In genomic region chr3:194985031-194985578, GRCh38 we compare ENCODE assay signal across 8 cellular contexts.
A peak's percentile ranks its signal among the peaks of the same experiment; 100 is the strongest.
DNase-seq lines count a peak whose midpoint lies in the region; ATAC-seq and TF ChIP-seq lines count a peak whose summit lies in the region.

No MANE protein-coding gene starts in this region.

- 30 to 33% methylated on average over 33 of the region's 33 CpGs for WGBS in aorta, 2 donors

- peaks cover 12% of the 10 kb centered on the region for H3K4me1 ChIP-seq in mucosa of descending colon (ENCODE audit: low read depth)
- no peaks in the 10 kb centered on the region for H3K4me1 ChIP-seq in aorta (ENCODE audit: control insufficient read depth in 1 of 2, insufficient read depth in 2 of 2, low read length in 2 of 2)

- H3K4me3 Mint-ChIP-seq in activated CD8-positive, alpha-beta memory T cell treated with anti-CD3 and anti-CD28 coated beads, Interleukin-2, amount 10 ng/mL, durations not matched to agents 7 days and 5 days: no peak overlapping the region

- no peaks in the 10 kb centered on the region for H3K9me3 Mint-ChIP-seq in activated CD8-positive, alpha-beta memory T cell treated with anti-CD3 and anti-CD28 coated beads, Interleukin-2, amount 10 ng/mL, durations not matched to agents 7 days and 5 days (ENCODE audit: low read depth)

- H3K4me3 ChIP-seq in epithelial cell of esophagus (ENCODE audit: low read length) (no peak overlapping the region), mucosa of descending colon (no peak overlapping the region), aorta (ENCODE audit: low read length in 2 of 2) (no peak overlapping the region)

- H3K27me3 ChIP-seq in aorta (ENCODE audit: control insufficient read depth in 1 of 2, insufficient read depth in 2 of 2, low read length in 1 of 2): no peaks in the 10 kb centered on the region

- no peak overlapping the region for H3K27ac ChIP-seq in aorta (ENCODE audit: low read depth in 1 of 2, low read length in 2 of 2)

- H3K27me3 Mint-ChIP-seq in activated CD8-positive, alpha-beta memory T cell treated with anti-CD3 and anti-CD28 coated beads, Interleukin-2, amount 10 ng/mL, durations not matched to agents 7 days and 5 days: peaks cover 31% of the 10 kb centered on the region

- no peaks in the 10 kb centered on the region for H3K9me3 ChIP-seq in mucosa of descending colon
- H3K9me3 ChIP-seq in aorta (ENCODE audit: control insufficient read depth, low read length): no peaks in the 10 kb centered on the region

- peak; percentile 19 for DNase-seq in activated CD8-positive, alpha-beta memory T cell treated with anti-CD3 and anti-CD28 coated beads, Interleukin-2, amount 10 ng/mL, durations not matched to agents 7 days and 5 days
- no peak for DNase-seq in activated CD8-positive, alpha-beta memory T cell treated with anti-CD3 and anti-CD28 coated beads, Interleukin-2, amount 50 U/mL, for 48 hours
- DNase-seq in epithelial cell of esophagus (ENCODE audit: low read depth) (peak; percentile 79), mucosa of descending colon (peak; percentile 75 to 87 (median 86)), aorta (peak; percentile 86 to 90)

- H3K4me1 Mint-ChIP-seq in activated CD8-positive, alpha-beta memory T cell treated with anti-CD3 and anti-CD28 coated beads, Interleukin-2, amount 10 ng/mL, durations not matched to agents 7 days and 5 days: no peaks in the 10 kb centered on the region

- intact Hi-C loops in mucosa of descending colon (cut with DNase I, micrococcal nuclease) (no loop called here), aorta (cut with DNase I) (loop anchor here in 1 of 2 donors (10.0 kb wide), 1 partner anchor 300 kb away; the partner anchor contains the start of gene FAM43A)

- no peaks in the 10 kb centered on the region for H3K36me3 Mint-ChIP-seq in activated CD8-positive, alpha-beta memory T cell treated with anti-CD3 and anti-CD28 coated beads, Interleukin-2, amount 10 ng/mL, durations not matched to agents 7 days and 5 days

- CTCF ChIA-PET in activated CD8-positive, alpha-beta memory T cell treated with anti-CD3 and anti-CD28 coated beads, Interleukin-2, amount 10 ng/mL, durations not matched to agents 7 days and 5 days (lab: Charles Lee): no interaction called here

- no peak for ATAC-seq in activated CD8-positive, alpha-beta memory T cell treated with anti-CD3 and anti-CD28 coated beads, Interleukin-2, amount 10 ng/mL, durations not matched to agents 7 days and 5 days
- ATAC-seq in mucosa of descending colon (peak; percentile 96), aorta (ENCODE audit: low FRiP score) (peak; percentile 60), HG03045 (IDR thresholded peaks at IDR 0.05; ENCODE audit: unreplicated experiment) (no peak), GM21737 (IDR thresholded peaks at IDR 0.05; ENCODE audit: unreplicated experiment) (no peak), HG03280 (IDR thresholded peaks at IDR 0.05; ENCODE audit: unreplicated experiment) (no peak)

- TF ChIP-seq CTCF in epithelial cell of esophagus (IDR thresholded peaks at IDR 0.05; ENCODE audit: insufficient read depth, low read depth, low read length, missing control alignments) (peak; percentile 53), mucosa of descending colon (IDR thresholded peaks at IDR 0.05) (peak; percentile 27)

- H3K27ac Mint-ChIP-seq in activated CD8-positive, alpha-beta memory T cell treated with anti-CD3 and anti-CD28 coated beads, Interleukin-2, amount 10 ng/mL, durations not matched to agents 7 days and 5 days: no peak overlapping the region

- H3K36me3 ChIP-seq in mucosa of descending colon (ENCODE audit: low read depth) (no peaks in the 10 kb centered on the region), aorta (ENCODE audit: control insufficient read depth in 1 of 2, insufficient read depth in 2 of 2, low read length in 1 of 2) (no peaks in the 10 kb centered on the region)

Comparison
In these comparisons a context has a peak if more than half of its experiments do, and no peak if none do; other contexts are left out.
1. ATAC-seq: peak in mucosa of descending colon (single experiment) and aorta (single experiment); none in activated CD8-positive, alpha-beta memory T cell treated with anti-CD3 and anti-CD28 coated beads, Interleukin-2, amount 10 ng/mL, durations not matched to agents 7 days and 5 days (single experiment), HG03045 (single experiment), GM21737 (single experiment) and HG03280 (single experiment).